Comparison of ENCODE assay signal across 12 cellular contexts in the genomic region with DNA sequence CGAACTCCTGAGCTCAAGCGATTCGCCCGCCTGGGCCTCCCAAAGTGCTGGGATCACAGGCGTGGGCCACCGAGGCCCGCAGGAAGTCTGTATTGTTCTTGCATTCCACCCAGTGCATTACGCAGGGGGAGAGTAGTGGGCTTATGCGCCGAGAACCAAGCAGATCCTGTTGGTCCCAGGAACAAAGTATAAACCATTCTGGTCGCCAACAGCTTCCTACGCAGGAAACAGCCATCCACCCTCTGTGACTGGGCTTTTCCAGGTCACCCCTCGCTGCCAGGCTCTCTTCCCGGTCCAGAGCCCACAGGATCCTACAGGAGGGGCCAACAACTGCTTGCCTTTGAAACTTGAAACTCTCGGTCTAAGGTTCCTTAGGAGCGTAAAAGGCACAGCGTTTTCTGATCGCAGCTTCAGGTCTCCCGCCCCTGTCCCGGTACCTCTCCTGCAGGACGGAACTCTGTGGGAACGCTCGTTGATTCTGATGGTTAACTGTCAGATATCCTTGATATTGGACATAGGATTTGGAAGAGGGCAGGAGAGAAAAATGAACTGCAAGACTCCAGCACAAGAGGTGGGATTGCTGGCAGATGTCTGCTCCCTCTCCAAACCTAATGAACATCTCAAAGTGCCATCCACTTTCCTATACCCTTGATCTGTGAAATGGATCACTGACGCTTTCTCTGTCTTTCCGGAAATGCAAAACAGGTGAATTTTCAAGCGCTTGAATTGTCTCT. TPM values are rescaled to one million over a fixed set of nuclear protein-coding genes. Genes with fewer than 3 reads are reported as not detected.
DNase-seq lines count a peak whose midpoint lies in the region; ATAC-seq and TF ChIP-seq lines count a peak whose summit lies in the region.
"Had no signal": no experiment of that assay in that cellular context is flagged by ENCODE, and none has a peak within 500 bp of the region (broad histone marks: within the 10 kb centered on the region; RNA-seq: fewer than 3 reads in every experiment).

No MANE protein-coding gene starts in this region.

- no peaks in the 10 kb centered on the region for H3K27me3 Mint-ChIP-seq in CD4-positive, alpha-beta T cell

- H3K27me3 ChIP-seq in CD4-positive, alpha-beta T cell (ENCODE audit: control insufficient read depth, insufficient read depth, low read length) = no peaks in the 10 kb centered on the region
- H3K27me3 ChIP-seq in Panc1 (ENCODE audit: control insufficient read depth, insufficient read depth, low read length) (no peaks in the 10 kb centered on the region), ovary (no peaks in the 10 kb centered on the region), foreskin keratinocyte (no peaks in the 10 kb centered on the region), PC-9 (ENCODE audit: insufficient read depth, low read depth) (no peaks in the 10 kb centered on the region)

- no peak for DNase-seq in CD4-positive, alpha-beta T cell
- DNase-seq in Panc1 (ENCODE audit: low read depth, low spot score) = no peak
- no peak for DNase-seq in fibroblast of the aortic adventitia (ENCODE audit: low read depth)
- peak in 4 of 5 donors; percentile 35 to 45 (median 38) for DNase-seq in ovary
- no peak for DNase-seq in foreskin keratinocyte
- DNase-seq in activated gamma-delta T cell (lab: John Stamatoyannopoulos, UW) = no peak
- no peak for DNase-seq in PC-9
- DNase-seq: midbrain, NCI-H526 treated with DMSO at 0.1 percent for 48 hours had no signal

- CTCF ChIA-PET in CD4-positive, alpha-beta T cell (lab: Charles Lee) = interaction anchor here (1.1 to 6.5 kb wide), 4 partner anchors 21 to 135 kb away, joined by 3 to 65 read pairs (median 32); no protein-coding TSS in a partner anchor
- CTCF ChIA-PET in Panc1 (lab: Charles Lee) (no interaction called here), PC-9 (lab: Charles Lee) (no interaction called here)

- WGBS in ovary, 3 donors = 42 to 55% (median 53%) methylated on average over 25 to 26 of the region's 26 CpGs

- in situ Hi-C loops in Panc1 (cut with HindIII; ENCODE audit: low pct_unique_long_range_greater_than_20kb, low sequenced_read_pairs) = no loop called here

- intact Hi-C loops in CD4-positive, alpha-beta T cell (cut with DNase I, micrococcal nuclease) = no loop called here
- intact Hi-C loops in Panc1 (cut with micrococcal nuclease; ENCODE audit: unreplicated experiment) = loop anchor here (10.0 kb wide), 1 partner anchor 130 kb away; no protein-coding TSS in a partner anchor
- intact Hi-C loops in ovary (cut with DNase I) = loop anchor here in 1 of 4 donors (5.0 kb wide), 2 partner anchors 37 to 52 kb away; no protein-coding TSS in a partner anchor
- intact Hi-C loops in PC-9 (cut with micrococcal nuclease; ENCODE audit: unreplicated experiment) = loop anchor here (10.0 kb wide), 1 partner anchor 1120 kb away; a partner anchor contains a TSS

- no peak overlapping the region for H3K27ac ChIP-seq in CD4-positive, alpha-beta T cell (ENCODE audit: low read depth, low read length)
- H3K27ac ChIP-seq in Panc1 (ENCODE audit: low read length) (peak overlapping the region; percentile 90), ovary (no peak overlapping the region), foreskin keratinocyte (no peak overlapping the region), PC-9 (no peak overlapping the region)
- H3K27ac ChIP-seq: HL-60, VCaP had no signal

- no peak for TF ChIP-seq CTCF in CD4-positive, alpha-beta T cell (IDR thresholded peaks at IDR 0.05)
- TF ChIP-seq CTCF in Panc1 (IDR thresholded peaks at IDR 0.05) (no peak), fibroblast of the aortic adventitia (IDR thresholded peaks at IDR 0.05; ENCODE audit: insufficient read depth, low read length) (no peak), ovary (IDR thresholded peaks at IDR 0.05) (no peak), foreskin keratinocyte (conservative IDR thresholded peaks at IDR 0.05) (no peak), PC-9 (conservative IDR thresholded peaks at IDR 0.05) (no peak)

- H3K9me3 Mint-ChIP-seq in CD4-positive, alpha-beta T cell = no peaks in the 10 kb centered on the region

- H3K27ac Mint-ChIP-seq in CD4-positive, alpha-beta T cell = peak overlapping the region; percentile 64

- H3K4me1 ChIP-seq in Panc1 (ENCODE audit: control insufficient read depth, insufficient read depth, low read length) = peaks cover 23% of the 10 kb centered on the region
- H3K4me1 ChIP-seq in ovary (ENCODE audit: insufficient read depth) = no peaks in the 10 kb centered on the region
- peaks cover 3% of the 10 kb centered on the region for H3K4me1 ChIP-seq in foreskin keratinocyte
- no peaks in the 10 kb centered on the region; the same call in 1 of the 2 replicates for H3K4me1 ChIP-seq in PC-9 (replicated peaks; ENCODE audit: insufficient read depth)

- BruUV-seq in Panc1 (replicated peaks; lab: Mats Ljungman, UMichigan) (no TSS peak), PC-9 (replicated peaks; lab: Mats Ljungman, UMichigan) (no TSS peak)

- POLR2A ChIA-PET in CD4-positive, alpha-beta T cell (lab: Charles Lee) = interaction anchor here (7.3 to 9.8 kb wide), 5 partner anchors 22 to 440 kb away, joined by 129 to 1378 read pairs (median 703); a partner anchor contains a TSS
- POLR2A ChIA-PET in Panc1 (lab: Charles Lee) (no interaction called here), PC-9 (lab: Charles Lee; ENCODE audit: unreplicated experiment) (interaction anchor here (0.6 kb wide), 1 partner anchor 12 kb away, joined by 3 read pairs; no protein-coding TSS in a partner anchor)

- no peak for TF ChIP-seq EP300 in ovary (IDR thresholded peaks at IDR 0.05)

- H3K9me3 ChIP-seq in CD4-positive, alpha-beta T cell (ENCODE audit: control insufficient read depth, low read length) = no peaks in the 10 kb centered on the region
- H3K9me3 ChIP-seq in Panc1 (ENCODE audit: control insufficient read depth, insufficient read depth, low read depth, low read length) (no peaks in the 10 kb centered on the region), ovary (no peaks in the 10 kb centered on the region), PC-9 (ENCODE audit: insufficient read depth, low read depth) (no peaks in the 10 kb centered on the region)

- no peak for TF ChIP-seq POLR2A in ovary (IDR thresholded peaks at IDR 0.05)

- no peak overlapping the region for H2AFZ ChIP-seq in PC-9

- no peaks in the 10 kb centered on the region for H3K9me2 ChIP-seq in PC-9 (ENCODE audit: insufficient read depth)

- H3K36me3 Mint-ChIP-seq in CD4-positive, alpha-beta T cell (ENCODE audit: low read depth) = peaks cover 58% of the 10 kb centered on the region

- peaks cover 46% of the 10 kb centered on the region for H3K4me1 Mint-ChIP-seq in CD4-positive, alpha-beta T cell (ENCODE audit: low read depth)

- peak overlapping the region; percentile 41 to 68 for H3K4me3 ChIP-seq in Panc1 (ENCODE audit: low read depth in 2 of 2, low read length in 2 of 2)
- peak overlapping the region; percentile 59 for H3K4me3 ChIP-seq in fibroblast of the aortic adventitia (ENCODE audit: low read depth, low read length)
- H3K4me3 ChIP-seq in ovary = no peak overlapping the region
- H3K4me3 ChIP-seq in PC-9 = no peak overlapping the region

- H3K4me2 ChIP-seq in PC-9 = no peak overlapping the region

- no peaks in the 10 kb centered on the region for H4K20me1 ChIP-seq in PC-9 (ENCODE audit: insufficient read depth)

- no peak for ATAC-seq in CD4-positive, alpha-beta T cell (ENCODE audit: poor library complexity)
- no peak for ATAC-seq in Panc1
- ATAC-seq in foreskin keratinocyte = no peak
- no peak for ATAC-seq in HG02973 (IDR thresholded peaks at IDR 0.05; ENCODE audit: unreplicated experiment)

- peak overlapping the region; percentile 45 for H3K4me3 Mint-ChIP-seq in CD4-positive, alpha-beta T cell

- peaks cover 36% of the 10 kb centered on the region for H3F3A ChIP-seq in PC-9 (ENCODE audit: insufficient read depth, low read depth)

- 0 out of 2 replicates have a peak, but pooled peaks cover 2% of the 10 kb centered on the region for H3K36me3 ChIP-seq in Panc1 (ENCODE audit: control insufficient read depth, insufficient read depth, low read length)
- no peaks in the 10 kb centered on the region for H3K36me3 ChIP-seq in ovary
- no peaks in the 10 kb centered on the region for H3K36me3 ChIP-seq in PC-9 (ENCODE audit: low read depth)

- H3K79me2 ChIP-seq in PC-9 (ENCODE audit: low read depth) = peaks cover 5% of the 10 kb centered on the region; the same call in 1 of the 2 replicates

RNA-seq across cellular contexts. Expression of a gene that starts 4.2 kb away (rescaled TPM):
- 10 to 100 TPM; 45.6 to 48.9 TPM for total RNA-seq in CD4-positive, alpha-beta T cell
- 6.2 TPM for total RNA-seq in Panc1 (2021; ENCODE audit: unreplicated experiment)
- polyA plus RNA-seq in Panc1 (2012; ENCODE audit: insufficient read length) = 4.0 TPM
- 3.0 and 3.4 TPM in 2 replicates for total RNA-seq in fibroblast of the aortic adventitia (ENCODE audit: low replicate concordance)
- 1 to 10 TPM; 1.1 to 2.7 (median 1.7) TPM for total RNA-seq in ovary
- 1 to 10 TPM; 1.2 to 1.6 TPM for polyA plus RNA-seq in ovary
- 0.49 and 0.71 TPM in 2 replicates for total RNA-seq in foreskin keratinocyte
- polyA plus RNA-seq in foreskin keratinocyte = 0.48 and 0.68 TPM in 2 replicates
- 3.6 and 6.3 TPM in 2 replicates for total RNA-seq in PC-9 (2021)

Comparison
In these comparisons a context has a peak if more than half of its experiments do, and no peak if none do; other contexts are left out.
1. DNase-seq: peak in ovary (4 of 5); none in CD4-positive, alpha-beta T cell (0 of 10), Panc1 (single experiment), fibroblast of the aortic adventitia (single experiment), foreskin keratinocyte (0 of 2), activated gamma-delta T cell (single experiment) and PC-9 (0 of 2).
2. H3K4me3 ChIP-seq: peak in Panc1 (2 of 2) and fibroblast of the aortic adventitia (single experiment); none in ovary (single experiment) and PC-9 (single experiment).
3. intact Hi-C loops: an anchor here in Panc1 (10.0 kb wide) and PC-9 (10.0 kb wide); none called in CD4-positive, alpha-beta T cell.